ENCODE assay signal across 9 cellular contexts in the genomic region with DNA sequence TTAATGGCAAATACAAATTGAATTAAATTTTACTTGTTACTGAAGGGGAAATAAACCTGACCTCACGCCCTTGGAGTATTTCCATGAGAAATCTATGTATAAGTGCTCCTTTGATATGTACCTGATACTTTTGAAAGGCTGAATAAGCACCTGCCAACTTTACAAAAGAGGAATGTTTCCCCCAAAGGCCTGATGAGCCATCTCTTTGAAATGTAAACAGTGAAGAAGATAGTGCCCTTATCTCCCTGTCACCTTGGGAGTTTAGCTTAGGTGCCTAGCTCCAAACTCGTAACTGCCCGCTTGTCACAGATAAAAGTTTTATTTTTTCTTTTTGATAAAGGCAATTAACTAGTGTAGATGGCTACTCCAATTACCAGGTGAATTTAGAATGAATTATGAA. TPM values are rescaled to one million over a fixed set of nuclear protein-coding genes. Genes with fewer than 3 reads are reported as not detected.
DNase-seq lines count a peak whose midpoint lies in the region; TF ChIP-seq lines count a peak whose summit lies in the region.
"Had no signal": no experiment of that assay in that cellular context is flagged by ENCODE, and none has a peak within 500 bp of the region (broad histone marks: within the 10 kb centered on the region; RNA-seq: fewer than 3 reads in every experiment).

No MANE protein-coding gene starts in this region.

- no peaks in the 10 kb centered on the region for H3K9me3 Mint-ChIP-seq in progenitor cell of endocrine pancreas (ENCODE audit: low read depth)
- H3K9me3 Mint-ChIP-seq: central memory CD8-positive, alpha-beta T cell had no signal

- no peaks in the 10 kb centered on the region for H3K9me3 ChIP-seq in MM.1S (replicated peaks; ENCODE audit: insufficient read depth, low read length)

- no peaks in the 10 kb centered on the region for H3K4me1 ChIP-seq in MM.1S (ENCODE audit: low read length)

- H3F3A ChIP-seq in MM.1S (ENCODE audit: insufficient read depth, low read length), result no peaks in the 10 kb centered on the region

- peak overlapping the region; percentile 100 for H3K4me3 Mint-ChIP-seq in progenitor cell of endocrine pancreas (ENCODE audit: low read depth)

- H3K4me2 ChIP-seq in MM.1S (ENCODE audit: low read depth, low read length), result peak overlapping the region; percentile 87; the same call in 1 of the 2 replicates

- no peaks in the 10 kb centered on the region for H4K20me1 ChIP-seq in MM.1S (ENCODE audit: insufficient read depth, low read length)

- H3K36me3 Mint-ChIP-seq in progenitor cell of endocrine pancreas (ENCODE audit: insufficient read depth), result peaks cover 2% of the 10 kb centered on the region

- no peak for DNase-seq in GM12865 (ENCODE audit: low read depth)
- DNase-seq in MM.1S, result no peak
- no peak for DNase-seq in epithelial cell of proximal tubule (ENCODE audit: low read depth)
- DNase-seq in progenitor cell of endocrine pancreas (ENCODE audit: low spot score, unreplicated experiment), result no peak
- DNase-seq in SW 1271 (lab: John Stamatoyannopoulos, UW), result no peak
- DNase-seq in GM13977 (ENCODE audit: low spot score), result no peak
- DNase-seq in NCI-H446 (lab: John Stamatoyannopoulos, UW), result no peak
- DNase-seq: NCI-H1105 had no signal

- H3K27ac Mint-ChIP-seq in progenitor cell of endocrine pancreas, result no peak overlapping the region

- no peak overlapping the region for H3K27ac ChIP-seq in MM.1S (ENCODE audit: low read length)

- TF ChIP-seq CTCF in GM12865 (IDR thresholded peaks at IDR 0.05; ENCODE audit: insufficient read depth, low read depth, low read length, missing control alignments), result no peak
- no peak for TF ChIP-seq CTCF in MM.1S (IDR thresholded peaks at IDR 0.05; ENCODE audit: low read length)
- TF ChIP-seq CTCF in epithelial cell of proximal tubule (conservative IDR thresholded peaks at IDR 0.05; ENCODE audit: low read depth, low read length), result no peak
- no peak for TF ChIP-seq CTCF in progenitor cell of endocrine pancreas (IDR thresholded peaks at IDR 0.05; ENCODE audit: unreplicated experiment)
- TF ChIP-seq CTCF in GM13977 (IDR thresholded peaks at IDR 0.05; ENCODE audit: extremely low read depth, insufficient read depth, missing control alignments), result no peak

- no peak overlapping the region for H2AFZ ChIP-seq in MM.1S (ENCODE audit: low read length)

- H3K27me3 Mint-ChIP-seq in progenitor cell of endocrine pancreas, result peaks cover 23% of the 10 kb centered on the region

- no peaks in the 10 kb centered on the region for H3K27me3 ChIP-seq in MM.1S (replicated peaks; ENCODE audit: insufficient read depth, low read length)

- in situ Hi-C loops in GM13977 (cut with MboI; ENCODE audit: low pct_unique_long_range_greater_than_20kb, low sequenced_read_pairs, unreplicated experiment), result no loop called here

- no peak overlapping the region for H3K9ac ChIP-seq in MM.1S (ENCODE audit: low read length)

- H3K36me3 ChIP-seq in MM.1S (replicated peaks; ENCODE audit: insufficient read depth, low read length), result no peaks in the 10 kb centered on the region

- H3K4me1 Mint-ChIP-seq in progenitor cell of endocrine pancreas (ENCODE audit: low read depth), result peaks cover 10% of the 10 kb centered on the region

- H3K79me2 ChIP-seq in MM.1S (ENCODE audit: low read length), result peaks cover 13% of the 10 kb centered on the region

- H3K4me3 ChIP-seq in GM12865 (ENCODE audit: low read depth, low read length) (peak overlapping the region; percentile 98), MM.1S (ENCODE audit: low read length) (no peak overlapping the region), epithelial cell of proximal tubule (ENCODE audit: low read depth, low read length) (peak overlapping the region; percentile 94)

- no peaks in the 10 kb centered on the region for H3K9me2 ChIP-seq in MM.1S (replicated peaks; ENCODE audit: insufficient read depth, low read length)

RNA-seq across cellular contexts. Expression of gene ZNF343, which starts 1.1 kb away (rescaled TPM):
- total RNA-seq in epithelial cell of proximal tubule (4.1 and 6.9 TPM in 2 replicates), progenitor cell of endocrine pancreas (13.1 and 14.4 TPM in 2 replicates)

RNA-seq across cellular contexts. Expression of gene TMC2, which starts 26.6 kb away (rescaled TPM):
- total RNA-seq in epithelial cell of proximal tubule, result not detected in 2 replicates
- not detected in 2 replicates for total RNA-seq in progenitor cell of endocrine pancreas

RNA-seq across cellular contexts. Expression of gene SNRPB, which starts 39.2 kb away (rescaled TPM):
- total RNA-seq in epithelial cell of proximal tubule (541 and 1,065 TPM in 2 replicates), progenitor cell of endocrine pancreas (169 and 180 TPM in 2 replicates)
